ENCODE assay signal across 9 cellular contexts in the genomic region with DNA sequence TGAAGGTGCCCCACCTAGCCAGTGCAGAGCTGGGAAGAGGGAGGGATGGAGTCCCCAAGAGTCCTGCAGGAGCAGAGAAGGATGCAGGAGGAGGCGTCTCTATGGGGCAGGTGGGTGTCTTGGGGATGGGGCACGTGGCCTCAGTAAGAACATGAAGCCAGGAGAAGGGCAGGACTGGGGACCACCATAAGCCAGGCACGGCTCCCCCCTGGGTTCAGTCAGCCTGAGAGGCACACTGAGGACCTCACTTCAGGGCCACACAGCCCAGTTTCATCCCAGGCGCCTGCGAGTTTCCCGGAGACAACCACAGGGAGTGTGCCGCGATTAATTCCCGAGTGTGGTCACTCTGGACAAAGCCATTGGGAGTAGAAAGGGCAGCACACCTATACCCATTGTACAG.
DNase-seq lines count a peak whose midpoint lies in the region; ATAC-seq and TF ChIP-seq lines count a peak whose summit lies in the region.
"Had no signal": no experiment of that assay in that cellular context is flagged by ENCODE, and none has a peak within 500 bp of the region (broad histone marks: within the 10 kb centered on the region; RNA-seq: fewer than 3 reads in every experiment).

No MANE protein-coding gene starts in this region.

- H3K9me3 ChIP-seq in iPS-20b (ENCODE audit: insufficient read depth, low read depth, low read length) (no peaks in the 10 kb centered on the region), subcutaneous abdominal adipose tissue (ENCODE audit: control insufficient read depth in 5 of 5, low read length in 5 of 5) (no peaks in the 10 kb centered on the region)

- H3K4me3 ChIP-seq in iPS-20b (ENCODE audit: low read length) (peak overlapping the region; percentile 72; the same call in 1 of the 2 replicates), subcutaneous abdominal adipose tissue (ENCODE audit: low read depth in 1 of 5, low read length in 5 of 5) (peak overlapping the region; percentile 43 to 79 (median 51))

- H3K27ac ChIP-seq in iPS-20b (ENCODE audit: low read length) = no peak overlapping the region
- H3K27ac ChIP-seq in subcutaneous abdominal adipose tissue (ENCODE audit: low read depth, low read length) = peak overlapping the region; percentile 67

- H3K4me1 Mint-ChIP-seq in T-helper 2 cell treated with Interferon-gamma antibody and Interleukin-4, amounts not matched to agents 5 μg/mL and 100 μg/mL, for 36 hours (ENCODE audit: low read depth) = peaks cover 10% of the 10 kb centered on the region
- H3K4me1 Mint-ChIP-seq in activated B cell treated with CpG ODN at 0.5 μM for 24 hours = peaks cover 12% of the 10 kb centered on the region

- H3K27ac Mint-ChIP-seq in T-helper 2 cell treated with Interferon-gamma antibody and Interleukin-4, amounts not matched to agents 5 μg/mL and 100 μg/mL, for 36 hours = no peak overlapping the region
- no peak overlapping the region for H3K27ac Mint-ChIP-seq in activated B cell treated with CpG ODN at 0.5 μM for 24 hours

- H3K27me3 ChIP-seq in iPS-20b (ENCODE audit: insufficient read depth, low read length) (peaks cover 11% of the 10 kb centered on the region; the same call in 1 of the 2 replicates), subcutaneous abdominal adipose tissue (ENCODE audit: control insufficient read depth in 5 of 5, insufficient read depth in 4 of 5, low read length in 5 of 5) (no peaks in the 10 kb centered on the region)

- TF ChIP-seq CTCF in activated B cell treated with CpG ODN at 0.5 μM for 24 hours (IDR thresholded peaks at IDR 0.05) = no peak

- H3K4me3 Mint-ChIP-seq in T-helper 2 cell treated with Interferon-gamma antibody and Interleukin-4, amounts not matched to agents 5 μg/mL and 100 μg/mL, for 36 hours = peak overlapping the region; percentile 82
- peak overlapping the region; percentile 52 for H3K4me3 Mint-ChIP-seq in activated B cell treated with CpG ODN at 0.5 μM for 24 hours

- peaks cover 22% of the 10 kb centered on the region for H3K27me3 Mint-ChIP-seq in T-helper 2 cell treated with Interferon-gamma antibody and Interleukin-4, amounts not matched to agents 5 μg/mL and 100 μg/mL, for 36 hours (ENCODE audit: low read depth)
- peaks cover 29% of the 10 kb centered on the region for H3K27me3 Mint-ChIP-seq in activated B cell treated with CpG ODN at 0.5 μM for 24 hours

- CTCF ChIA-PET in activated B cell treated with CpG ODN at 0.5 μM for 24 hours (lab: Charles Lee) = interaction anchor here (4.3 kb wide), 1 partner anchor 247 kb away, joined by 122 read pairs; no protein-coding TSS in a partner anchor

- no peak for ATAC-seq in activated B cell treated with CpG ODN at 0.5 μM for 24 hours (ENCODE audit: low read depth)

- POLR2A ChIA-PET in activated B cell treated with CpG ODN at 0.5 μM for 24 hours (lab: Charles Lee) = interaction anchor here (1.3 kb wide), 1 partner anchor 248 kb away, joined by 5 read pairs; no protein-coding TSS in a partner anchor

- no peaks in the 10 kb centered on the region for H3K9me3 Mint-ChIP-seq in T-helper 2 cell treated with Interferon-gamma antibody and Interleukin-4, amounts not matched to agents 5 μg/mL and 100 μg/mL, for 36 hours
- H3K9me3 Mint-ChIP-seq in activated B cell treated with CpG ODN at 0.5 μM for 24 hours = no peaks in the 10 kb centered on the region

- H3K36me3 Mint-ChIP-seq in T-helper 2 cell treated with Interferon-gamma antibody and Interleukin-4, amounts not matched to agents 5 μg/mL and 100 μg/mL, for 36 hours (ENCODE audit: low read depth) = no peaks in the 10 kb centered on the region
- H3K36me3 Mint-ChIP-seq in activated B cell treated with CpG ODN at 0.5 μM for 24 hours (ENCODE audit: low read depth) = no peaks in the 10 kb centered on the region

- intact Hi-C loops in activated B cell treated with CpG ODN at 0.5 μM for 24 hours (cut with micrococcal nuclease) = loop anchor here (2.0 to 5.0 kb wide), 3 partner anchors 144 to 1974 kb away; no protein-coding TSS in a partner anchor

- H3K36me3 ChIP-seq in iPS-20b (ENCODE audit: insufficient read depth, low read depth, low read length) (no peaks in the 10 kb centered on the region), subcutaneous abdominal adipose tissue (ENCODE audit: control insufficient read depth in 5 of 5, insufficient read depth in 5 of 5, low read length in 5 of 5) (no peaks in the 10 kb centered on the region)

- H3K4me1 ChIP-seq in iPS-20b (ENCODE audit: insufficient read depth, low read length) (no peaks in the 10 kb centered on the region), subcutaneous abdominal adipose tissue (ENCODE audit: control insufficient read depth in 5 of 5, insufficient read depth in 5 of 5, low read length in 5 of 5) (peaks cover 7 to 34% (median 26%) of the 10 kb centered on the region in 5 donors)

- H3K9ac ChIP-seq in iPS-20b (ENCODE audit: low read depth, low read length) = no peak overlapping the region
- peak overlapping the region in 2 of 5 donors; percentile 29 to 49 for H3K9ac ChIP-seq in subcutaneous abdominal adipose tissue (ENCODE audit: low read length in 5 of 5)

- DNase-seq in T-helper 2 cell treated with Interferon-gamma antibody and Interleukin-4, amounts not matched to agents 5 μg/mL and 100 μg/mL, for 36 hours (ENCODE audit: low spot score) = no peak
- no peak for DNase-seq in T-helper 2 cell
- DNase-seq in activated B cell treated with CpG ODN at 0.5 μM for 24 hours = no peak
- DNase-seq in NCI-H526 treated with DMSO at 0.1 percent for 48 hours (lab: John Stamatoyannopoulos, UW) = no peak
- no peak for DNase-seq in SHP77 (lab: John Stamatoyannopoulos, UW)
- no peak for DNase-seq in GM03348 (ENCODE audit: low spot score)
- DNase-seq: GOT3 had no signal
